ENCODE assay signal across 29 cellular contexts in the genomic region with DNA sequence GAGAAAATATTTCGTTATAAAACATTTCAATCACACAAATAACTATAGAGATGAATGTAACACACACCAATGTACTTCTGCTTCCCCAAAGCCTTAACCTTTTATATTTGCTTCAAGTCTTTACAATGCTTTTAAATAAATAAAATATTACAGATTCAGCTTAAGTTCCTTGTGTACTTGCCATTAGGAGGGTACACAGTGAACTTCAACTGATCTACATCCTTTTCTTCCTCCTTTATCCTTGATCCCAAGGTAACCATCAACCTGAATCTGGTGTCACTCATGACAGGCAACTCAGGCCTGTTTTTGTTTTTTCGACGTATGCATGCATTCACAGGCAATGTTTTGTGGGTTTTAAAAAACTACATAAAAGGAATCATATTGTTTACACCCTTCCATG.
"Had no signal": no experiment of that assay in that cellular context is flagged by ENCODE, and none has a peak within 500 bp of the region (broad histone marks: within the 10 kb centered on the region; RNA-seq: fewer than 3 reads in every experiment).

No MANE protein-coding gene starts in this region.

- H3K27me3 ChIP-seq: stomach, suprapubic skin, testis, thyroid gland, tibial artery, tibial nerve, transverse colon, upper lobe of left lung, upper lobe of right lung, uterus, vagina had no signal

- H3K4me1 Mint-ChIP-seq: stimulated activated effector memory CD8-positive, alpha-beta T cell treated with anti-CD3 and anti-CD28 coated beads, Interleukin-12 subunit alpha, Interleukin-12 subunit beta, amount 100 ng/mL, for 72 hours had no signal

- H3K36me3 Mint-ChIP-seq: stimulated activated effector memory CD8-positive, alpha-beta T cell treated with anti-CD3 and anti-CD28 coated beads, Interleukin-12 subunit alpha, Interleukin-12 subunit beta, amount 100 ng/mL, for 72 hours; stimulated activated memory B cell treated with anti-CD40 and anti-IgM and Interleukin-4, amounts not matched to agents 10 μg/mL and 1 μg/mL and 100 μg/mL, for 72 hours; stimulated activated naive B cell treated with anti-CD40 and anti-IgM and Interleukin-4, amounts not matched to agents 10 μg/mL and 1 μg/mL and 100 μg/mL, for 72 hours; type B pancreatic cell had no signal

- H3K4me1 ChIP-seq: suprapubic skin, testis, thyroid gland, tibial nerve, upper lobe of left lung, upper lobe of right lung, uterus, vagina had no signal

- H3K4me3 Mint-ChIP-seq: stimulated activated effector memory CD8-positive, alpha-beta T cell treated with anti-CD3 and anti-CD28 coated beads, Interleukin-12 subunit alpha, Interleukin-12 subunit beta, amount 100 ng/mL, for 72 hours; stimulated activated memory B cell treated with anti-CD40 and anti-IgM and Interleukin-4, amounts not matched to agents 10 μg/mL and 1 μg/mL and 100 μg/mL, for 72 hours; stimulated activated naive B cell treated with anti-CD40 and anti-IgM and Interleukin-4, amounts not matched to agents 10 μg/mL and 1 μg/mL and 100 μg/mL, for 72 hours; stimulated activated naive CD8-positive, alpha-beta T cell treated with anti-CD3 and anti-CD28 coated beads, Interleukin-15, amount 100 ng/mL, for 72 hours; stimulated activated naive CD8-positive, alpha-beta T cell treated with anti-CD3 and anti-CD28 coated beads, Interleukin-15, Interleukin-2, amounts not matched to agents 100 ng/mL and 50 ng/mL, for 24 hours; type B pancreatic cell had no signal

- H3K27ac Mint-ChIP-seq: stimulated activated effector memory CD8-positive, alpha-beta T cell treated with anti-CD3 and anti-CD28 coated beads, Interleukin-12 subunit alpha, Interleukin-12 subunit beta, amount 100 ng/mL, for 72 hours; stimulated activated memory B cell treated with anti-CD40 and anti-IgM and Interleukin-4, amounts not matched to agents 10 μg/mL and 1 μg/mL and 100 μg/mL, for 72 hours; stimulated activated naive B cell treated with anti-CD40 and anti-IgM and Interleukin-4, amounts not matched to agents 10 μg/mL and 1 μg/mL and 100 μg/mL, for 72 hours; stimulated activated naive CD8-positive, alpha-beta T cell treated with anti-CD3 and anti-CD28 coated beads, Interleukin-15, Interleukin-2, amounts not matched to agents 100 ng/mL and 50 ng/mL, for 24 hours; type B pancreatic cell had no signal

- H3K36me3 ChIP-seq: suprapubic skin, thoracic aorta, thyroid gland, tibial artery, transverse colon, upper lobe of left lung, upper lobe of right lung, uterus, vagina had no signal

- H3K27me3 Mint-ChIP-seq: stimulated activated memory B cell treated with anti-CD40 and anti-IgM and Interleukin-4, amounts not matched to agents 10 μg/mL and 1 μg/mL and 100 μg/mL, for 72 hours; stimulated activated naive B cell treated with anti-CD40 and anti-IgM and Interleukin-4, amounts not matched to agents 10 μg/mL and 1 μg/mL and 100 μg/mL, for 72 hours; stimulated activated naive CD8-positive, alpha-beta T cell treated with anti-CD3 and anti-CD28 coated beads, Interleukin-15, amount 100 ng/mL, for 72 hours; stimulated activated naive CD8-positive, alpha-beta T cell treated with anti-CD3 and anti-CD28 coated beads, Interleukin-15, Interleukin-2, amounts not matched to agents 100 ng/mL and 50 ng/mL, for 24 hours; type B pancreatic cell had no signal

- H3K27ac ChIP-seq: stomach, suprapubic skin, testis, thoracic aorta, thyroid gland, tibial artery, tibial nerve, transverse colon, upper lobe of left lung, upper lobe of right lung, uterus, vagina had no signal

- ATAC-seq: stimulated activated effector memory CD8-positive, alpha-beta T cell treated with anti-CD3 and anti-CD28 coated beads, Interleukin-12 subunit alpha, Interleukin-12 subunit beta, amount 100 ng/mL, for 72 hours; stimulated activated memory B cell treated with anti-CD40 and anti-IgM and Interleukin-4, amounts not matched to agents 10 μg/mL and 1 μg/mL and 100 μg/mL, for 72 hours; stimulated activated naive B cell treated with anti-CD40 and anti-IgM and Interleukin-4, amounts not matched to agents 10 μg/mL and 1 μg/mL and 100 μg/mL, for 72 hours; stimulated activated naive CD8-positive, alpha-beta T cell treated with anti-CD3 and anti-CD28 coated beads, Interleukin-15, amount 100 ng/mL, for 72 hours; stimulated activated naive CD8-positive, alpha-beta T cell treated with anti-CD3 and anti-CD28 coated beads, Interleukin-15, Interleukin-2, amounts not matched to agents 100 U/mL and 50 U/mL, for 24 hours; upper lobe of right lung had no signal

- H3K9me3 ChIP-seq: stomach, suprapubic skin, testis, thoracic aorta, thyroid gland, tibial artery, tibial nerve, transverse colon, upper lobe of left lung, upper lobe of right lung, uterus, vagina had no signal

- DNase-seq: stimulated activated CD4-positive, alpha-beta T cell treated with anti-CD3 and anti-CD28 coated beads, Interleukin-2, amount 100 ng/mL, for 48 hours; stimulated activated CD4-positive, alpha-beta T cell treated with anti-CD3 and anti-CD28 coated beads, Interleukin-4, amount 100 ng/mL, for 1 hour; stimulated activated CD4-positive, alpha-beta T cell treated with anti-CD3 and anti-CD28 coated beads, Interleukin-4, amount 100 ng/mL, for 24 hours; stimulated activated CD4-positive, alpha-beta T cell treated with anti-CD3 and anti-CD28 coated beads, Interleukin-4, amount 100 ng/mL, for 4 hours; stimulated activated CD8-positive, alpha-beta memory T cell treated with anti-CD3 and anti-CD28 coated beads, Interleukin-4, amount 100 ng/mL, for 48 hours; stimulated activated naive B cell treated with anti-CD40 and anti-IgM and Interleukin-4, amounts not matched to agents 10 μg/mL and 1 μg/mL and 100 μg/mL, for 72 hours; stimulated activated naive CD4-positive, alpha-beta T cell; stimulated activated naive CD4-positive, alpha-beta T cell treated with Interleukin-2 at 50 U/mL for 16 hours; stimulated activated naive CD8-positive, alpha-beta T cell treated with anti-CD3 and anti-CD28 coated beads, Interleukin-15, amount 100 ng/mL, for 72 hours; stimulated activated naive CD8-positive, alpha-beta T cell treated with anti-CD3 and anti-CD28 coated beads, Interleukin-15, Interleukin-2, amounts not matched to agents 100 U/mL and 50 U/mL, for 24 hours; stomach; substantia nigra; testis; thyroid gland; tibial artery; transverse colon; trophoblast cell; upper lobe of left lung; upper lobe of right lung; uterus had no signal

- H3K4me3 ChIP-seq: stomach, suprapubic skin, testis, thoracic aorta, thyroid gland, tibial artery, tibial nerve, transverse colon, upper lobe of left lung, upper lobe of right lung, uterus, vagina had no signal

- H3K9me3 Mint-ChIP-seq: stimulated activated effector memory CD8-positive, alpha-beta T cell treated with anti-CD3 and anti-CD28 coated beads, Interleukin-12 subunit alpha, Interleukin-12 subunit beta, amount 100 ng/mL, for 72 hours; stimulated activated memory B cell treated with anti-CD40 and anti-IgM and Interleukin-4, amounts not matched to agents 10 μg/mL and 1 μg/mL and 100 μg/mL, for 72 hours; stimulated activated naive B cell treated with anti-CD40 and anti-IgM and Interleukin-4, amounts not matched to agents 10 μg/mL and 1 μg/mL and 100 μg/mL, for 72 hours; stimulated activated naive CD8-positive, alpha-beta T cell treated with anti-CD3 and anti-CD28 coated beads, Interleukin-15, amount 100 ng/mL, for 72 hours; stimulated activated naive CD8-positive, alpha-beta T cell treated with anti-CD3 and anti-CD28 coated beads, Interleukin-15, Interleukin-2, amounts not matched to agents 100 ng/mL and 50 ng/mL, for 24 hours; type B pancreatic cell had no signal

- FAIRE-seq: urothelium cell line had no signal
